ENCODE assay signal across 10 cellular contexts in the genomic region with DNA sequence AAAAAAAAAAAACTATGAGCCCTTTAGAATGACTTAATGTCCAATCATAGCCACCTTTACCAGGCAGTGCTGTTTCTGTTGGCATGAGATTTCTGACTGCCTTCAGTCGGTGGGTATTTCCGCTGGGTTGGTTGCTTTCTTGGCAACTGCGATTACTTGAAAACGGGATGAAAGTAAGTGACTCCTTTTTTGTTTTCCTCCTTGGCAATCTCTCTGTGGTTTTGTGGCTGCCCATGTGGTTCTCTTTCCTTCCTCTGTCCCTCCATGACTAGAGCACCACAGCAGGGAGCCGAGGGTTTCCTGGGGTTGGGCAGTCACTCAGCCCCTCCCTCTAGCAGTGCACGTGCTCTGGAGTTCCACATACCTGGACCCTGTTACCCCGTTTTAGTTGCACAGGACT.
A peak's percentile ranks its signal among the peaks of the same experiment; 100 is the strongest.
DNase-seq lines count a peak whose midpoint lies in the region; ATAC-seq and TF ChIP-seq lines count a peak whose summit lies in the region.
"Had no signal": no experiment of that assay in that cellular context is flagged by ENCODE, and none has a peak within 500 bp of the region (broad histone marks: within the 10 kb centered on the region; RNA-seq: fewer than 3 reads in every experiment).

No MANE protein-coding gene starts in this region.

- H3K9ac ChIP-seq in endodermal cell (ENCODE audit: extremely low read depth, low read length, poor library complexity, severe bottlenecking), result no peak overlapping the region

- H3K4me3 ChIP-seq in endodermal cell (ENCODE audit: low read length) (no peak overlapping the region), upper lobe of left lung (no peak overlapping the region)

- H3K27ac Mint-ChIP-seq in activated CD4-positive, alpha-beta T cell treated with anti-CD3 and anti-CD28 coated beads, Interleukin-2, amount 10 ng/mL, durations not matched to agents 7 days and 5 days, result peak overlapping the region; percentile 6
- H3K27ac Mint-ChIP-seq in T-helper 1 cell treated with Interleukin-12 subunit alpha and Interleukin-12 subunit beta and Interleukin-4 antibody, amounts not matched to agents 30 μg/mL and 1 μg/mL, for 36 hours, result peak overlapping the region; percentile 55
- no peak overlapping the region for H3K27ac Mint-ChIP-seq in endodermal cell
- H3K27ac Mint-ChIP-seq: B cell had no signal

- DNase-seq in activated CD4-positive, alpha-beta T cell treated with anti-CD3 and anti-CD28 coated beads, Interleukin-2, amount 10 ng/mL, durations not matched to agents 7 days and 5 days, result peak; percentile 53
- no peak for DNase-seq in activated CD4-positive, alpha-beta T cell treated with anti-CD3 and anti-CD28 coated beads for 4 hours
- DNase-seq in endodermal cell (peak; percentile 66), RKO (ENCODE audit: low spot score) (no peak), SHP77 (lab: John Stamatoyannopoulos, UW) (no peak), upper lobe of left lung (no peak)
- DNase-seq in stimulated activated naive CD8-positive, alpha-beta T cell treated with anti-CD3 and anti-CD28 coated beads, Interleukin-15, Interleukin-2, amounts not matched to agents 100 U/mL and 50 U/mL, for 24 hours, result peak; percentile 23

- no peak for TF ChIP-seq EP300 in upper lobe of left lung (IDR thresholded peaks at IDR 0.05)

- H3K27me3 ChIP-seq in endodermal cell (ENCODE audit: control insufficient read depth, insufficient read depth, low read length, poor library complexity, severe bottlenecking) (no peaks in the 10 kb centered on the region), upper lobe of left lung (no peaks in the 10 kb centered on the region)

- no peaks in the 10 kb centered on the region for H3K36me3 ChIP-seq in endodermal cell (ENCODE audit: control insufficient read depth, insufficient read depth, low read length)
- H3K36me3 ChIP-seq in upper lobe of left lung, result no peaks in the 10 kb centered on the region

- H3K4me1 ChIP-seq in endodermal cell (ENCODE audit: control insufficient read depth, insufficient read depth, low read length) (no peaks in the 10 kb centered on the region), upper lobe of left lung (peaks cover 3 to 21% (median 11%) of the 10 kb centered on the region in 4 donors)

- H3K4me3 Mint-ChIP-seq in activated CD4-positive, alpha-beta T cell treated with anti-CD3 and anti-CD28 coated beads, Interleukin-2, amount 10 ng/mL, durations not matched to agents 7 days and 5 days, result peak overlapping the region; percentile 9
- H3K4me3 Mint-ChIP-seq in T-helper 1 cell treated with Interleukin-12 subunit alpha and Interleukin-12 subunit beta and Interleukin-4 antibody, amounts not matched to agents 30 μg/mL and 1 μg/mL, for 36 hours, result peak overlapping the region; percentile 41
- no peak overlapping the region for H3K4me3 Mint-ChIP-seq in endodermal cell
- H3K4me3 Mint-ChIP-seq: B cell had no signal

- TF ChIP-seq CTCF in endodermal cell (conservative IDR thresholded peaks at IDR 0.05) (no peak), upper lobe of left lung (IDR thresholded peaks at IDR 0.05) (no peak)

- H3K36me3 Mint-ChIP-seq in activated CD4-positive, alpha-beta T cell treated with anti-CD3 and anti-CD28 coated beads, Interleukin-2, amount 10 ng/mL, durations not matched to agents 7 days and 5 days (ENCODE audit: low read depth), result no peaks in the 10 kb centered on the region
- H3K36me3 Mint-ChIP-seq in T-helper 1 cell treated with Interleukin-12 subunit alpha and Interleukin-12 subunit beta and Interleukin-4 antibody, amounts not matched to agents 30 μg/mL and 1 μg/mL, for 36 hours (ENCODE audit: low read depth), result no peaks in the 10 kb centered on the region
- H3K36me3 Mint-ChIP-seq in endodermal cell (ENCODE audit: low read depth), result no peaks in the 10 kb centered on the region

- POLR2A ChIA-PET in activated CD4-positive, alpha-beta T cell treated with anti-CD3 and anti-CD28 coated beads, Interleukin-2, amount 10 ng/mL, durations not matched to agents 7 days and 5 days (lab: Charles Lee), result interaction anchor here (0.9 kb wide), 1 partner anchor 175 kb away, joined by 3 read pairs; no protein-coding TSS in a partner anchor

- CTCF ChIA-PET in activated CD4-positive, alpha-beta T cell treated with anti-CD3 and anti-CD28 coated beads, Interleukin-2, amount 10 ng/mL, durations not matched to agents 7 days and 5 days (lab: Charles Lee), result interaction anchor here (2.0 kb wide), 1 partner anchor 14 kb away, joined by 7 read pairs; no protein-coding TSS in a partner anchor

- H3K9me3 ChIP-seq in endodermal cell (ENCODE audit: control insufficient read depth, low read length), result no peaks in the 10 kb centered on the region
- no peaks in the 10 kb centered on the region for H3K9me3 ChIP-seq in upper lobe of left lung

- WGBS in endodermal cell (ENCODE audit: insufficient coverage in 1 of 2, insufficient read length in 1 of 2), 2 experiments, result 79 to 80% methylated on average over 7 of the region's 7 CpGs
- WGBS in upper lobe of left lung, 2 donors, result 57 to 58% methylated on average over 7 of the region's 7 CpGs

- no peak for TF ChIP-seq POLR2A in upper lobe of left lung (IDR thresholded peaks at IDR 0.05)

- no peaks in the 10 kb centered on the region for H3K9me3 Mint-ChIP-seq in activated CD4-positive, alpha-beta T cell treated with anti-CD3 and anti-CD28 coated beads, Interleukin-2, amount 10 ng/mL, durations not matched to agents 7 days and 5 days
- no peaks in the 10 kb centered on the region for H3K9me3 Mint-ChIP-seq in T-helper 1 cell treated with Interleukin-12 subunit alpha and Interleukin-12 subunit beta and Interleukin-4 antibody, amounts not matched to agents 30 μg/mL and 1 μg/mL, for 36 hours
- H3K9me3 Mint-ChIP-seq in endodermal cell, result no peaks in the 10 kb centered on the region

- H3K4me1 Mint-ChIP-seq in activated CD4-positive, alpha-beta T cell treated with anti-CD3 and anti-CD28 coated beads, Interleukin-2, amount 10 ng/mL, durations not matched to agents 7 days and 5 days, result peaks cover 41% of the 10 kb centered on the region
- peaks cover 25% of the 10 kb centered on the region for H3K4me1 Mint-ChIP-seq in T-helper 1 cell treated with Interleukin-12 subunit alpha and Interleukin-12 subunit beta and Interleukin-4 antibody, amounts not matched to agents 30 μg/mL and 1 μg/mL, for 36 hours (ENCODE audit: low read depth)
- peaks cover 23% of the 10 kb centered on the region for H3K4me1 Mint-ChIP-seq in endodermal cell

- no peak overlapping the region for H3K27ac ChIP-seq in endodermal cell (ENCODE audit: low read depth, low read length)
- no peak overlapping the region for H3K27ac ChIP-seq in upper lobe of left lung

- peak; percentile 62 for ATAC-seq in stimulated activated naive CD8-positive, alpha-beta T cell treated with anti-CD3 and anti-CD28 coated beads, Interleukin-15, Interleukin-2, amounts not matched to agents 100 U/mL and 50 U/mL, for 24 hours
- ATAC-seq in upper lobe of left lung (ENCODE audit: low FRiP score in 2 of 2), result no peak
- ATAC-seq: left lobe of liver had no signal

- H3K27me3 Mint-ChIP-seq in activated CD4-positive, alpha-beta T cell treated with anti-CD3 and anti-CD28 coated beads, Interleukin-2, amount 10 ng/mL, durations not matched to agents 7 days and 5 days, result peaks cover 24% of the 10 kb centered on the region
- peaks cover 13% of the 10 kb centered on the region for H3K27me3 Mint-ChIP-seq in T-helper 1 cell treated with Interleukin-12 subunit alpha and Interleukin-12 subunit beta and Interleukin-4 antibody, amounts not matched to agents 30 μg/mL and 1 μg/mL, for 36 hours (ENCODE audit: low read depth)
- no peaks in the 10 kb centered on the region for H3K27me3 Mint-ChIP-seq in endodermal cell (ENCODE audit: insufficient read depth)

Comparison
In these comparisons a context has a peak if more than half of its experiments do, and no peak if none do; other contexts are left out.
1. DNase-seq: peak in activated CD4-positive, alpha-beta T cell treated with anti-CD3 and anti-CD28 coated beads, Interleukin-2, amount 10 ng/mL, durations not matched to agents 7 days and 5 days (single experiment), endodermal cell (single experiment) and stimulated activated naive CD8-positive, alpha-beta T cell treated with anti-CD3 and anti-CD28 coated beads, Interleukin-15, Interleukin-2, amounts not matched to agents 100 U/mL and 50 U/mL, for 24 hours (single experiment); none in activated CD4-positive, alpha-beta T cell treated with anti-CD3 and anti-CD28 coated beads for 4 hours (0 of 2), RKO (single experiment), SHP77 (0 of 2) and upper lobe of left lung (0 of 2).